In the genomic region with DNA sequence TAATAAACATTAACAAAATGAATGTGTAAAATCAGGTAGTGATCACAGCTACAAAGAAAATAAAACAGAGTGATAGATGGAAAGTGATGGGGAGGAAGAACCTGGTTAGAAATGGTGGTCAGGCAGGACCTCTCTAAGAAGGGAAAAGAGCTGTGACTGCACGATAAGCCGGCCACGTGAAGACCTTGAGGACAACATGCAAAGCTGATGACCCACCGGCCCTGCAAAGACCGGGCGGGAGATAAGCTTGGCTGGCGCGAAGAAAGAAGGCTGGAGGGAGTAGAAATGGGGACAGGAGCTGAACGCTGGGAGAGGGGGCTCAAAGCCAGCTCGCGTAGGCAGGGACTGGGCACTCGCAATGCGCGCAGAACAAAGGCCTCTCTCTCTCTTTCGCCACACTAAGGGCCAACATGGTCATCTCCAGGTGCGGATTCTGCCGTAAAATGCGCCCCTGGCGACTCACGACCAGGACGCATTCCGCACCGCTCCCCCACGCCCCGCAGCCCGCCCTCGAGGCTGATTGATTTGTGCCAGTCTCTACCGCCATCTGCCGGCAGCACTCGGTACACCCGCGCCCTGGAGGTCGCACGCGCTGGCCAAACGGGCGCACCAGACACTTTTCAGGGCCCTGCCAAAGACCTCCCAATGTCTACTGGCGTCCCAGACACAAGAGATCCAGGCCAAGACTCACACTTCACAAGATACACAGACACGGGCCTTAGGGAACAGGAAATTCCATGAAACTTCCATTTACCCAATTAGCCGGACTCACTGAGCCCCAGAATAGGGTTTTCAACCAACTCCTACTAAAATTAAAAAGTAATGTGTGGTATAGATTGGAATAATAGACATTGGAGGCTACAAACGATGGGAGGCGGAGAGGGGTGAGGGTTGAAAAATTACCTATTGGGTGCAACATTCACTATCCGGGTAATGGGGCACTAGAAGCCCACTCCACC, we compare ENCODE assay signal across 8 cellular contexts. TPM values are rescaled to one million over a fixed set of nuclear protein-coding genes. Genes with fewer than 3 reads are reported as not detected.
DNase-seq lines count a peak whose midpoint lies in the region; ATAC-seq and TF ChIP-seq lines count a peak whose summit lies in the region.

No MANE protein-coding gene starts in this region.

- H3K27me3 ChIP-seq in iPS DF 6.9 (ENCODE audit: control insufficient read depth, insufficient read depth, low read length) (peaks cover 4% of the 10 kb centered on the region; the same call in 1 of the 2 replicates), gastrocnemius medialis (no peaks in the 10 kb centered on the region)

- H3K9me3 ChIP-seq in iPS DF 6.9 (ENCODE audit: control insufficient read depth, insufficient read depth, low read length) (no peaks in the 10 kb centered on the region), gastrocnemius medialis (no peaks in the 10 kb centered on the region)

- in situ Hi-C loops in astrocyte of the cerebellum (cut with HindIII; ENCODE audit: low sequenced_read_pairs) (no loop called here), gastrocnemius medialis (cut with MboI; ENCODE audit: low sequenced_read_pairs in 4 of 4) (loop anchor here in 1 of 4 donors (10.0 kb wide), 1 partner anchor 62 kb away; no protein-coding TSS in a partner anchor)

- TF ChIP-seq POLR2A in GM15510 (IDR thresholded peaks at IDR 0.05; ENCODE audit: borderline replicate concordance, extremely low read depth, insufficient read length), result peak; percentile 55
- no peak for TF ChIP-seq POLR2A in gastrocnemius medialis (IDR thresholded peaks at IDR 0.05)

- TF ChIP-seq CTCF in astrocyte of the cerebellum (IDR thresholded peaks at IDR 0.05; ENCODE audit: low read depth, low read length, missing control alignments), result peak; percentile 89
- peak; percentile 88 to 98 (median 92) for TF ChIP-seq CTCF in gastrocnemius medialis (IDR thresholded peaks at IDR 0.05 in 4 of 5, conservative IDR thresholded peaks at IDR 0.05 in 1 of 5)

- H3K4me3 ChIP-seq in astrocyte of the cerebellum (ENCODE audit: low read depth, low read length) (peak overlapping the region; percentile 48), iPS DF 6.9 (ENCODE audit: low read length) (no peak overlapping the region), gastrocnemius medialis (peak overlapping the region; percentile 47 to 61 (median 54))

- DNase-seq in NCI-H187 (lab: John Stamatoyannopoulos, UW) (peak; percentile 81 to 87), T1000 (lab: John Stamatoyannopoulos, UW) (peak; percentile 24), astrocyte of the cerebellum (ENCODE audit: low read depth) (no peak), iPS DF 6.9 (ENCODE audit: low read depth, low spot score) (peak; percentile 82), gastrocnemius medialis (peak; percentile 44 to 57)

- ATAC-seq in HG02885 (IDR thresholded peaks at IDR 0.05; ENCODE audit: poor library complexity, unreplicated experiment) (peak; percentile 97), gastrocnemius medialis (peak; percentile 87 to 91), GM18861 (IDR thresholded peaks at IDR 0.05; ENCODE audit: unreplicated experiment) (no peak)

- H3K27ac ChIP-seq in iPS DF 6.9 (ENCODE audit: low read length) (no peak overlapping the region), gastrocnemius medialis (no peak overlapping the region)

- WGBS in iPS DF 6.9 (ENCODE audit: insufficient coverage, insufficient read length), result no CpG with 5 or more reads among the region's 43 CpGs

- intact Hi-C loops in gastrocnemius medialis (cut with DNase I; ENCODE audit: low total_unique reads), result loop anchor here (2.0 kb wide), 1 partner anchor 64 kb away; no protein-coding TSS in a partner anchor

- H3K4me1 ChIP-seq in iPS DF 6.9 (ENCODE audit: control insufficient read depth, insufficient read depth, low read length), result no peaks in the 10 kb centered on the region
- no peaks in the 10 kb centered on the region for H3K4me1 ChIP-seq in gastrocnemius medialis

- no peaks in the 10 kb centered on the region for H3K36me3 ChIP-seq in iPS DF 6.9 (ENCODE audit: control insufficient read depth, insufficient read depth, low read length)
- H3K36me3 ChIP-seq in gastrocnemius medialis, result no peaks in the 10 kb centered on the region

RNA-seq across cellular contexts. Expression of gene DEFB132, which starts 9.4 kb away (rescaled TPM):
- not detected for total RNA-seq in gastrocnemius medialis

RNA-seq across cellular contexts. Expression of gene C20orf96, which starts 23.7 kb away (rescaled TPM):
- 1 to 10 TPM in 1 of 4 donors, under 1 TPM in 2, not detected in 1; 0.19 to 1.5 (median 0.58) TPM for total RNA-seq in gastrocnemius medialis

RNA-seq across cellular contexts. Expression of gene ZCCHC3, which starts 30.5 kb away (rescaled TPM):
- total RNA-seq in gastrocnemius medialis, result 1 to 10 TPM; 6.7 to 9.4 (median 7.9) TPM

RNA-seq across cellular contexts. Expression of gene DEFB129, which starts 39.8 kb away (rescaled TPM):
- total RNA-seq in gastrocnemius medialis, result not detected

RNA-seq across cellular contexts. Expression of gene SOX12, which starts 58.5 kb away (rescaled TPM):
- 1 to 10 TPM in 1 of 4 donors, under 1 TPM in 3; 0.15 to 1.4 (median 0.65) TPM for total RNA-seq in gastrocnemius medialis
